ENCODE assay signal across 1 cellular context in the genomic region with DNA sequence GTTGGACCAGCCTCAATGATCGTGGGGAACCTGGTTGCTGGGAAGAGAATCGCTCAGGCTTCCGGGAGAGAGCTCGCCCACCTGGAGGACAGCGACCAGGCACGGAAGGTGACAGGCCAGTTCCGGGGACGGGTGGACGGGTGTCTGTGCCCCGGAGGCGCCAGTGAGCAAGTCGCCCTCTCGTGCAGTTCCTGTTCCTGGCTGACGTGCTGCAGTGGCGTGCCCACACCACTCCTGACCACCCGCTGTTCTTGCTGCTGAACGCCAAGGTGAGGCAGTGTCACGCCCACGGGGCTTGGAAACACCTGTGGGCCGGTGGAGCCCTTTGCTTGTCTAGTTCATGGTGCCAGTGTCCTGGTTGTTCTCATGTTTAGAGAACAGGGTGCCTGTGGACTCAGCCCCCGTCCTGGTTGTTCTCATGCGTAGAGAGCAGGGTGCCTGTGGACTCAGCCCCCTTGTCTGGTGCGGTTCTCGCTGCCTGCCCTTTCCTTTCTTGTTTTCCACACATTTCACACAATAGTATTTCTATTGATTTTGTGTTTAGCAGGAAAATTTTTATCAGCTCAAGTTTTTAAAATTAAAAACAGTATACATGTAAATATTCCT.
TF ChIP-seq lines count a peak whose summit lies in the region.

No MANE protein-coding gene starts in this region.

TF ChIP-seq in HepG2, 621 proteins besides CTCF, POLR2A, EP300 and RAD21:
- TF ChIP-seq, protein P1, sequence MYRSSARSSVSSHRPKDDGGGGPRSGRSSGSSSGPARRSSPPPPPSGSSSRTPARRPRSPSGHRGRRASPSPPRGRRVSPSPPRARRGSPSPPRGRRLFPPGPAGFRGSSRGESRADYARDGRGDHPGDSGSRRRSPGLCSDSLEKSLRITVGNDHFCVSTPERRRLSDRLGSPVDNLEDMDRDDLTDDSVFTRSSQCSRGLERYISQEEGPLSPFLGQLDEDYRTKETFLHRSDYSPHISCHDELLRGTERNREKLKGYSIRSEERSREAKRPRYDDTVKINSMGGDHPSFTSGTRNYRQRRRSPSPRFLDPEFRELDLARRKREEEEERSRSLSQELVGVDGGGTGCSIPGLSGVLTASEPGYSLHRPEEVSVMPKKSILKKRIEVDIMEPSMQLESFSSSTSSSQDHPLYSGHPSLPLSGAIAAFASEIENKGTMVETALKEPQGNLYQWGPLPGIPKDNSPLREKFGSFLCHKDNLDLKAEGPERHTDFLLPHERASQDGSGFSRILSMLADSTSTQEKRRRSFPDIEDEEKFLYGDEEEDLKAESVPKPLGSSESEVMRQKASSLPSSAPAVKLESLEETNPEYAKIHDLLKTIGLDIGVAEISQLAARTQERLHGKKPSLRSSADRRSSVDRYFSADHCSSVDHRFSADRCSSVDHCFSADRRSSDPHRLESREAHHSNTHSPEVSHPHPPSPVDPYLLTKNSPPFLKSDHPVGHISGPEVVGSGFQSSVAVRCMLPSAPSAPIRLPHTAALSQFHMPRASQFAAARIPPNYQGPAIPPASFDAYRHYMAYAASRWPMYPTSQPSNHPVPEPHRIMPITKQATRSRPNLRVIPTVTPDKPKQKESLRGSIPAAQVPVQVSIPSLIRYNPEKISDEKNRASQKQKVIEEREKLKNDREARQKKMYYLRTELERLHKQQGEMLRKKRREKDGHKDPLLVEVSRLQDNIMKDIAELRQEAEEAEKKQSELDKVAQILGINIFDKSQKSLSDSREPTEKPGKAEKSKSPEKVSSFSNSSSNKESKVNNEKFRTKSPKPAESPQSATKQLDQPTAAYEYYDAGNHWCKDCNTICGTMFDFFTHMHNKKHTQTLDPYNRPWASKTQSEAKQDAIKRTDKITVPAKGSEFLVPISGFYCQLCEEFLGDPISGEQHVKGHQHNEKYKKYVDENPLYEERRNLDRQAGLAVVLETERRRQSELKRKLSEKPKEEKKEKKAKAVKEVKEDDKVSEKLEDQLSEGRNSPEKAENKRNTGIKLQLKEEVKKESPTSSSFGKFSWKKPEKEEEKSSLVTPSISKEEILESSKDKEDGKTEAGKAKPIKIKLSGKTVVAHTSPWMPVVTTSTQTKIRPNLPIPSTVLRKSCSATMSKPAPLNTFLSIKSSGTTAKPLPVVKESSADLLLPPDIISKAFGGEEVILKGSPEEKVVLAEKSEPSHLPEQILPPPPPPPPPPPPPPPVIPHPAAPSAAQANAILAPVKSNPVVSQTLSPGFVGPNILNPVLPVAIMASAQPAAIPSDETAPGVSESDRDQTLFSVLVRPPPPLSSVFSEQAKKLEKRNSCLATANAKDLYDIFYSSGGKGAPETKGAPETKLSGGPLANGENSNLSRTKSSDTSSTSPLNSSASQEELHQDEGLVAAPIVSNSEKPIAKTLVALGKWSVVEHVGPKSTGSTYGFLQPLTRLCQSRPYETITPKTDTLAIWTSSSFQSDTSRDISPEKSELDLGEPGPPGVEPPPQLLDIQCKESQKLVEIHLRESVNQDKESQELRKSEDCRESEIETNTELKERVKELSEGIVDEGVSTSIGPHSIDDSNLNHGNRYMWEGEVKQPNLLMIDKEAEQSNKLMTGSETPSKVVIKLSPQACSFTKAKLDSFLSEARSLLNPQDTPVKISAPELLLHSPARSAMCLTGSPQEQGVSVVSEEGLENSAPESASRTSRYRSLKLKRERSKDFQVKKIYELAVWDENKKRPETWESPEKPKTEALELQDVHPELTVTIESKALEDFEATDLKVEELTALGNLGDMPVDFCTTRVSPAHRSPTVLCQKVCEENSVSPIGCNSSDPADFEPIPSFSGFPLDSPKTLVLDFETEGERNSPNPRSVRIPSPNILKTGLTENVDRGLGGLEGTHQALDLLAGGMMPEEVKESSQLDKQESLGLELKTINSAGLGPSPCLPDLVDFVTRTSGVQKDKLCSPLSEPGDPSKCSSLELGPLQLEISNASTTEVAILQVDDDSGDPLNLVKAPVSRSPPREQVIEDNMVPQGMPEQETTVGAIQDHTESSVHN (CRISPR knock-in tag; IDR thresholded peaks at IDR 0.05) = no peak
- TF ChIP-seq ZNF205 (CRISPR knock-in tag; IDR thresholded peaks at IDR 0.05) (no peak), TBX3 (IDR thresholded peaks at IDR 0.05; ENCODE audit: borderline replicate concordance) (no peak), MAFK (conservative IDR thresholded peaks at IDR 0.05 in 1 of 2, IDR thresholded peaks at IDR 0.05 in 1 of 2; ENCODE audit: low read length in 2 of 2) (no peak)
